Comparison of ENCODE assay signal across 17 cellular contexts in genomic region chr10:71719464-71720303, GRCh38. TPM values are rescaled to one million over a fixed set of nuclear protein-coding genes. Genes with fewer than 3 reads are reported as not detected.
A peak's percentile ranks its signal among the peaks of the same experiment; 100 is the strongest.
DNase-seq lines count a peak whose midpoint lies in the region; ATAC-seq and TF ChIP-seq lines count a peak whose summit lies in the region.
"Had no signal": no experiment of that assay in that cellular context is flagged by ENCODE, and none has a peak within 500 bp of the region (broad histone marks: within the 10 kb centered on the region; RNA-seq: fewer than 3 reads in every experiment).

A gene with protein sequence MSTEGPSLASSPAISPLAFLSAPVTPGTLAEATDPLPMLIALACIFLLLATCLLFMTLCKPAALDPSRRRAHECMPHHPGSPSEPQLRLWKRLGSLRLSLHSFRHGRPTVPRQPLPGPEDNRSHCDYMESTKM (minus strand): TSS chr10:71719778. CDS start chr10:71716337, 3,441 bp downstream.

- H3K9me3 ChIP-seq in T-helper 17 cell (ENCODE audit: control insufficient read depth, low read length, poor library complexity, severe bottlenecking) (no peaks in the 10 kb centered on the region), iPS-20b (ENCODE audit: insufficient read depth, low read depth, low read length) (no peaks in the 10 kb centered on the region), sigmoid colon (no peaks in the 10 kb centered on the region), breast epithelium (no peaks in the 10 kb centered on the region)
- H3K9me3 ChIP-seq: body of pancreas had no signal

- H3K4me1 ChIP-seq in iPS-20b (ENCODE audit: insufficient read depth, low read length) (peaks cover 15% of the 10 kb centered on the region; the same call in 1 of the 2 replicates), sigmoid colon (peaks cover 0 to 30% (median 20%) of the 10 kb centered on the region in 4 donors), breast epithelium (peaks cover 8 to 12% of the 10 kb centered on the region in 2 donors)

- H3K27ac Mint-ChIP-seq in CD14-positive monocyte (peak within 1 kb of the TSS in 5 of 7 donors; percentile 33 to 82 (median 72)), T-helper 17 cell (peak within 1 kb of the TSS; percentile 66)

- H3K36me3 Mint-ChIP-seq in CD14-positive monocyte (peaks cover 40 to 59% of the 10 kb centered on the region in 2 donors), T-helper 17 cell (ENCODE audit: low read depth) (peaks cover 2% of the 10 kb centered on the region)

- in situ Hi-C loops in KBM-7 (cut with MboI; ENCODE audit: low pct_unique_long_range_greater_than_20kb, low sequenced_read_pairs) = no loop called here

- intact Hi-C loops in CD14-positive monocyte (cut with micrococcal nuclease) (no loop called here), sigmoid colon (cut with DNase I) (no loop called here), breast epithelium (cut with DNase I; ENCODE audit: low total_unique reads) (no loop called here)

- no peaks in the 10 kb centered on the region for H3K36me3 ChIP-seq in iPS-20b (ENCODE audit: insufficient read depth, low read depth, low read length)
- no peaks in the 10 kb centered on the region for H3K36me3 ChIP-seq in sigmoid colon
- no peaks in the 10 kb centered on the region for H3K36me3 ChIP-seq in breast epithelium

- TF ChIP-seq POLR2A in sigmoid colon (IDR thresholded peaks at IDR 0.05) = no peak
- TF ChIP-seq POLR2A in breast epithelium (IDR thresholded peaks at IDR 0.05) = no peak

- H3K4me3 ChIP-seq in iPS-20b (ENCODE audit: low read length) = no peak within 1 kb of the TSS
- H3K4me3 ChIP-seq in sigmoid colon = no peak within 1 kb of the TSS
- H3K4me3 ChIP-seq in breast epithelium = no peak within 1 kb of the TSS
- H3K4me3 ChIP-seq: body of pancreas had no signal

- no peak for TF ChIP-seq EP300 in sigmoid colon (IDR thresholded peaks at IDR 0.05)

- H3K27me3 ChIP-seq in iPS-20b (ENCODE audit: insufficient read depth, low read length) = peaks cover 15% of the 10 kb centered on the region
- no peaks in the 10 kb centered on the region for H3K27me3 ChIP-seq in sigmoid colon
- H3K27me3 ChIP-seq in breast epithelium = no peaks in the 10 kb centered on the region
- H3K27me3 ChIP-seq: body of pancreas had no signal

- H3K9ac ChIP-seq in iPS-20b (ENCODE audit: low read depth, low read length) = peak within 1 kb of the TSS; percentile 29; the same call in 1 of the 2 replicates
- H3K9ac ChIP-seq: KMS-11 had no signal

- DNase-seq in CD14-positive monocyte (ENCODE audit: low spot score) (no peak), T-helper 17 cell (no peak), sigmoid colon (no peak), GM19240 (ENCODE audit: insufficient read length, low spot score) (no peak), breast epithelium (ENCODE audit: low spot score in 2 of 2) (no peak), cortex of kidney (lab: John Stamatoyannopoulos, UW) (no peak), KBM-7 (no peak)
- DNase-seq: activated CD4-positive, CD25-positive, alpha-beta regulatory T cell treated with anti-CD3 and anti-CD28 coated beads, Interleukin-2, amount 50 U/mL, for 72 hours; activated T-cell treated with anti-CD3 and anti-CD28 coated beads, Interleukin-2, amount 50 U/mL, for 48 hours; body of pancreas; mammary epithelial cell; NCI-H1436; OCI-M1 had no signal

- WGBS in sigmoid colon, 2 donors = 93% methylated on average over 16 of the region's 16 CpGs

- TF ChIP-seq CTCF in CD14-positive monocyte (IDR thresholded peaks at IDR 0.05) (no peak), sigmoid colon (IDR thresholded peaks at IDR 0.05) (no peak), breast epithelium (IDR thresholded peaks at IDR 0.05) (no peak)

- peaks cover 0 to 2% (median 0%) of the 10 kb centered on the region in 3 donors for H3K27me3 Mint-ChIP-seq in CD14-positive monocyte (ENCODE audit: low read depth in 3 of 3)
- H3K27me3 Mint-ChIP-seq in T-helper 17 cell = no peaks in the 10 kb centered on the region

- peaks cover 0 to 3% (median 0%) of the 10 kb centered on the region in 7 donors for H3K9me3 Mint-ChIP-seq in CD14-positive monocyte

- H3K4me3 Mint-ChIP-seq in CD14-positive monocyte = peak within 1 kb of the TSS in 1 of 2 donors; percentile 16
- H3K4me3 Mint-ChIP-seq in T-helper 17 cell = no peak within 1 kb of the TSS

- H3K27ac ChIP-seq in iPS-20b (ENCODE audit: low read length) (no peak within 1 kb of the TSS), sigmoid colon (peak within 1 kb of the TSS; percentile 30 to 55 (median 46)), breast epithelium (peak within 1 kb of the TSS in 1 of 2 donors; percentile 32)
- H3K27ac ChIP-seq: body of pancreas, C4-2B, KMS-11 had no signal

- ATAC-seq in T-helper 17 cell = no peak
- ATAC-seq: body of pancreas had no signal

- H3K4me1 Mint-ChIP-seq in CD14-positive monocyte (peaks cover 94% of the 10 kb centered on the region), T-helper 17 cell (peaks cover 42% of the 10 kb centered on the region)

RNA-seq across cellular contexts. Expression of the gene that starts here (rescaled TPM):
- polyA plus RNA-seq in CD14-positive monocyte (under 1 TPM; 0.18 to 0.48 TPM), sigmoid colon (under 1 TPM in 1 of 3 donors, not detected in 2; 0.25 TPM)
- total RNA-seq in T-helper 17 cell (under 1 TPM; 0.31 to 0.37 TPM), sigmoid colon (under 1 TPM in 1 of 4 donors, not detected in 3; 0.55 TPM), breast epithelium (under 1 TPM in 2 of 3 donors, not detected in 1; under 0.01 to 0.29 TPM)
- total RNA-seq: body of pancreas, NCI-H460 had no signal
- polyA plus RNA-seq: mammary epithelial cell had no signal
